8 cellular contexts compared by ENCODE assay signal in genomic region chr4:77075869-77076801, GRCh38. TPM values are rescaled to one million over a fixed set of nuclear protein-coding genes. Genes with fewer than 3 reads are reported as not detected.
DNase-seq lines count a peak whose midpoint lies in the region; ATAC-seq and TF ChIP-seq lines count a peak whose summit lies in the region.

TSS of gene CCNI (minus strand) at chr4:77075989. CDS start at chr4:77066362, 9,627 bp downstream.

- ATAC-seq in GM21515 (IDR thresholded peaks at IDR 0.05; ENCODE audit: unreplicated experiment): peak; percentile 62

- TF ChIP-seq CTCF in Calu3 (IDR thresholded peaks at IDR 0.05; ENCODE audit: unreplicated experiment) (no peak), OCI-LY1 (IDR thresholded peaks at IDR 0.05; ENCODE audit: low read length) (no peak)

- H3K4me3 ChIP-seq in OCI-LY1 (ENCODE audit: low read depth, low read length, poor library complexity, severe bottlenecking) (peak within 1 kb of the TSS; percentile 81), mesodermal cell (ENCODE audit: extremely low read depth, insufficient read depth, low read length, poor library complexity, severe bottlenecking) (peak within 1 kb of the TSS; percentile 96)

- 1 to 3% methylated on average over 35 to 45 of the region's 54 CpGs for WGBS in mesodermal cell (ENCODE audit: insufficient coverage in 2 of 2), 2 experiments

- H2AFZ ChIP-seq in OCI-LY1 (ENCODE audit: low read length): peak within 1 kb of the TSS; percentile 48; the same call in 1 of the 2 replicates

- DNase-seq in Calu3: peak; percentile 91
- DNase-seq in HuH-7 (ENCODE audit: low spot score): peak; percentile 85
- peak; percentile 89 for DNase-seq in activated CD8-positive, alpha-beta memory T cell treated with anti-CD3 and anti-CD28 coated beads, Interleukin-2, amount 50 U/mL, for 4 hours
- DNase-seq in stimulated activated CD8-positive, alpha-beta memory T cell treated with anti-CD3 and anti-CD28 coated beads, Interleukin-15, amount 100 ng/mL, for 4 hours (ENCODE audit: low read depth in 2 of 2): peak; percentile 81 to 85

- peaks cover 52% of the 10 kb centered on the region for H3K4me1 ChIP-seq in OCI-LY1 (ENCODE audit: insufficient read depth, low read length, severe bottlenecking)
- peaks cover 7% of the 10 kb centered on the region for H3K4me1 ChIP-seq in mesodermal cell (ENCODE audit: control insufficient read depth, insufficient read depth, low read length, poor library complexity, severe bottlenecking)

- H3K9ac ChIP-seq in OCI-LY1 (ENCODE audit: low read length): peak within 1 kb of the TSS; percentile 97

- peaks cover 8% of the 10 kb centered on the region for H3K4me1 Mint-ChIP-seq in Calu3 (ENCODE audit: low read depth, unreplicated experiment)

- peaks cover 4% of the 10 kb centered on the region; the same call in 1 of the 2 replicates for H3K36me3 ChIP-seq in OCI-LY1 (ENCODE audit: insufficient read depth, low read length)
- peaks cover 7% of the 10 kb centered on the region for H3K36me3 ChIP-seq in mesodermal cell (ENCODE audit: control insufficient read depth, insufficient read depth, low read length)

- H4K20me1 ChIP-seq in OCI-LY1 (ENCODE audit: insufficient read depth, low read length): no peaks in the 10 kb centered on the region

- no peaks in the 10 kb centered on the region for H3K9me2 ChIP-seq in OCI-LY1 (ENCODE audit: low read depth, low read length)

- no peak within 1 kb of the TSS for H3K4me3 Mint-ChIP-seq in Calu3 (ENCODE audit: low read depth, unreplicated experiment)

- H3K27me3 ChIP-seq in OCI-LY1 (ENCODE audit: insufficient read depth, low read length): no peaks in the 10 kb centered on the region

- in situ Hi-C loops in endometrial microvascular endothelial cells (cut with HindIII; ENCODE audit: inconsistent ontology term, low pct_unique_long_range_greater_than_20kb, low sequenced_read_pairs): no loop called here

- peaks cover 5% of the 10 kb centered on the region for H3K36me3 Mint-ChIP-seq in Calu3 (ENCODE audit: insufficient read depth, unreplicated experiment)

- peak within 1 kb of the TSS; percentile 92 for H3K27ac ChIP-seq in OCI-LY1 (ENCODE audit: low read depth, low read length, poor library complexity, severe bottlenecking)
- peak within 1 kb of the TSS; percentile 100 for H3K27ac ChIP-seq in mesodermal cell (ENCODE audit: low read depth, low read length, severe bottlenecking)

- H3K4me2 ChIP-seq in OCI-LY1 (ENCODE audit: low read length): peak within 1 kb of the TSS; percentile 99

- intact Hi-C loops in Calu3 (cut with micrococcal nuclease; ENCODE audit: unreplicated experiment): loop anchor here (2.0 kb wide), 1 partner anchor 81 kb away; the partner anchor contains the start of gene CCNG2

- peaks cover 44% of the 10 kb centered on the region for H3K79me2 ChIP-seq in OCI-LY1 (ENCODE audit: insufficient read depth, low read length)

- H3K27ac Mint-ChIP-seq in Calu3 (ENCODE audit: unreplicated experiment): no peak within 1 kb of the TSS

- H3K9me3 Mint-ChIP-seq in Calu3 (ENCODE audit: low read depth, unreplicated experiment): no peaks in the 10 kb centered on the region

- no peaks in the 10 kb centered on the region for H3F3A ChIP-seq in OCI-LY1 (ENCODE audit: insufficient read depth, low read length)

- BruUV-seq in Calu3 (replicated peaks; lab: Mats Ljungman, UMichigan): TSS peak; percentile 76

- CTCF ChIA-PET in Calu3 (lab: Charles Lee): no interaction called here

- H3K27me3 Mint-ChIP-seq in Calu3 (ENCODE audit: unreplicated experiment): no peaks in the 10 kb centered on the region

- no peaks in the 10 kb centered on the region for H3K9me3 ChIP-seq in OCI-LY1 (ENCODE audit: low read length)
- H3K9me3 ChIP-seq in mesodermal cell (ENCODE audit: control insufficient read depth, low read length): no peaks in the 10 kb centered on the region

RNA-seq across cellular contexts. Expression of gene CCNI, which starts in this region (rescaled TPM):
- total RNA-seq in Calu3 (2022) (102 and 136 TPM in 2 replicates), endometrial microvascular endothelial cells (ENCODE audit: inconsistent ontology term) (127 TPM)
- polyA plus RNA-seq in mesodermal cell (2013, experiment 1 of 2): 342 TPM
- 317 TPM for polyA plus RNA-seq in mesodermal cell (2013, experiment 2 of 2)

Comparison
In these comparisons a context has a peak if more than half of its experiments do, and no peak if none do; other contexts are left out.
1. Peak in every context shown above with its lines: DNase-seq, ATAC-seq, H3K4me3 ChIP-seq and H3K27ac ChIP-seq.